Comparison of ENCODE assay signal across 8 cellular contexts in genomic region chr5:77076961-77077820, GRCh38. TPM values are rescaled to one million over a fixed set of nuclear protein-coding genes. Genes with fewer than 3 reads are reported as not detected.
DNase-seq lines count a peak whose midpoint lies in the region; ATAC-seq, FAIRE-seq and TF ChIP-seq lines count a peak whose summit lies in the region.

No MANE protein-coding gene starts in this region.

- H3K4me2 ChIP-seq in Karpas-422 (ENCODE audit: low read depth, low read length, poor library complexity, severe bottlenecking) = no peak overlapping the region

- H3K27ac ChIP-seq in cardiac muscle cell (no peak overlapping the region), pancreas (peak overlapping the region in 2 of 4 donors; percentile 12 to 30), urinary bladder (ENCODE audit: low read depth) (no peak overlapping the region), Karpas-422 (ENCODE audit: low read length) (no peak overlapping the region)

- H3K27ac Mint-ChIP-seq in activated naive CD8-positive, alpha-beta T cell treated with anti-CD3 and anti-CD28 coated beads for 36 hours = no peak overlapping the region

- peaks cover 24% of the 10 kb centered on the region for H3K79me2 ChIP-seq in Karpas-422 (ENCODE audit: low read length)

- peaks cover 7% of the 10 kb centered on the region for H3K4me1 Mint-ChIP-seq in activated naive CD8-positive, alpha-beta T cell treated with anti-CD3 and anti-CD28 coated beads for 36 hours

- H3K36me3 ChIP-seq in cardiac muscle cell (no peaks in the 10 kb centered on the region), pancreas (no peaks in the 10 kb centered on the region), urinary bladder (ENCODE audit: insufficient read depth) (no peaks in the 10 kb centered on the region), Karpas-422 (ENCODE audit: insufficient read depth, low read length) (peaks cover 5% of the 10 kb centered on the region; the same call in 1 of the 2 replicates)

- no peak for FAIRE-seq in pancreas (lab: Jason Lieb, UNC)

- H3K4me3 Mint-ChIP-seq in activated naive CD8-positive, alpha-beta T cell treated with anti-CD3 and anti-CD28 coated beads for 36 hours = no peak overlapping the region

- H3K9me3 ChIP-seq in cardiac muscle cell (ENCODE audit: low read depth) (no peaks in the 10 kb centered on the region), pancreas (no peaks in the 10 kb centered on the region), Karpas-422 (ENCODE audit: low read length) (no peaks in the 10 kb centered on the region)

- H3K4me1 ChIP-seq in cardiac muscle cell (ENCODE audit: low read depth) (no peaks in the 10 kb centered on the region), pancreas (no peaks in the 10 kb centered on the region), urinary bladder (ENCODE audit: insufficient read depth) (no peaks in the 10 kb centered on the region), Karpas-422 (ENCODE audit: low read length) (no peaks in the 10 kb centered on the region)

- no peaks in the 10 kb centered on the region for H4K20me1 ChIP-seq in Karpas-422 (ENCODE audit: insufficient read depth, low read depth, low read length)

- 41 to 63% methylated on average over 98 to 102 of the region's 102 CpGs for WGBS in pancreas, 2 donors
- 4% methylated on average over 100 of the region's 102 CpGs for WGBS in urinary bladder

- H3K9me3 Mint-ChIP-seq in activated naive CD8-positive, alpha-beta T cell treated with anti-CD3 and anti-CD28 coated beads for 36 hours = peaks cover under 1% of the 10 kb centered on the region

- TF ChIP-seq CTCF in cardiac muscle cell (IDR thresholded peaks at IDR 0.05; ENCODE audit: low read depth, low read length) (peak; percentile 49), pancreas (IDR thresholded peaks at IDR 0.05) (peak in 3 of 4 donors; percentile 35 to 64 (median 54))

- H3K27me3 ChIP-seq in cardiac muscle cell = peaks cover 5% of the 10 kb centered on the region
- H3K27me3 ChIP-seq in pancreas = no peaks in the 10 kb centered on the region
- H3K27me3 ChIP-seq in Karpas-422 (ENCODE audit: low read length) = no peaks in the 10 kb centered on the region

- H3K9me2 ChIP-seq in Karpas-422 (replicated peaks; ENCODE audit: insufficient read depth, low read length) = no peaks in the 10 kb centered on the region

- no peak overlapping the region for H3K9ac ChIP-seq in Karpas-422 (ENCODE audit: low read length)

- DNase-seq in activated naive CD8-positive, alpha-beta T cell treated with anti-CD3 and anti-CD28 coated beads for 36 hours = peak; percentile 71
- peak; percentile 76 to 82 for DNase-seq in cardiac muscle cell (ENCODE audit: low read depth in 1 of 2, low spot score in 1 of 2)
- peak; percentile 42 to 83 (median 54) for DNase-seq in pancreas
- no peak for DNase-seq in Karpas-422

- H3K4me3 ChIP-seq in cardiac muscle cell (peak overlapping the region; percentile 52), pancreas (peak overlapping the region in 2 of 4 donors; percentile 21 to 38), urinary bladder (ENCODE audit: low read depth, low read length) (peak overlapping the region; percentile 64), Karpas-422 (ENCODE audit: low read length) (no peak overlapping the region)

- peak; percentile 78 for ATAC-seq in GM18861 (IDR thresholded peaks at IDR 0.05; ENCODE audit: unreplicated experiment)
- ATAC-seq in HG03025 (IDR thresholded peaks at IDR 0.05; ENCODE audit: low FRiP score, unreplicated experiment) = peak; percentile 85
- peak; percentile 66 to 91 (median 84) for ATAC-seq in pancreas

- H2AFZ ChIP-seq in Karpas-422 (ENCODE audit: low read length) = no peak overlapping the region

- H3K27me3 Mint-ChIP-seq in activated naive CD8-positive, alpha-beta T cell treated with anti-CD3 and anti-CD28 coated beads for 36 hours = no peaks in the 10 kb centered on the region

- intact Hi-C loops in pancreas (cut with DNase I) = no loop called here

- peaks cover 8% of the 10 kb centered on the region for H3K36me3 Mint-ChIP-seq in activated naive CD8-positive, alpha-beta T cell treated with anti-CD3 and anti-CD28 coated beads for 36 hours

TF ChIP-seq in PFSK-1, 5 proteins besides CTCF, POLR2A, EP300 and RAD21:
- TF ChIP-seq REST (IDR thresholded peaks at IDR 0.05; ENCODE audit: insufficient read depth in 1 of 2, low read depth in 2 of 2, low read length in 2 of 2) (no peak), SIN3A (IDR thresholded peaks at IDR 0.05; ENCODE audit: borderline replicate concordance, insufficient read depth, low read length) (no peak), FOXP2 (optimal IDR thresholded peaks at IDR 0.05; ENCODE audit: borderline replicate concordance, extremely low read depth, extremely low read length, insufficient read depth) (peak; percentile 54), TAF1 (IDR thresholded peaks at IDR 0.05; ENCODE audit: borderline replicate concordance, insufficient read depth, low read length) (0 out of 2 replicates have a peak, but pooled peaks have one; percentile 21), POLR2AphosphoS5 (IDR thresholded peaks at IDR 0.05; ENCODE audit: low read depth, low read length) (no peak)

RNA-seq across cellular contexts. Expression of gene ZBED3, which starts 9.9 kb away (rescaled TPM):
- polyA plus RNA-seq in PFSK-1 (2012; ENCODE audit: insufficient read length, low read depth) = 14.1 TPM
- total RNA-seq in activated naive CD8-positive, alpha-beta T cell treated with anti-CD3 and anti-CD28 coated beads for 36 hours = 1 to 10 TPM; 6.3 to 8.0 TPM
- total RNA-seq in cardiac muscle cell (2.3 and 4.3 TPM in 2 replicates), pancreas (10 to 100 TPM in 4 of 6 donors, 1 to 10 TPM in 2; 7.3 to 20.8 (median 11.0) TPM), urinary bladder (4.7 TPM)
- polyA plus RNA-seq in cardiac muscle cell (21.7 and 24.8 TPM in 2 replicates), pancreas (1 to 10 TPM; 4.2 to 6.7 TPM), urinary bladder (4.8 TPM)
- total RNA-seq in Karpas-422 (2014; rRNA removed; shearing (Covaris generic); ENCODE audit: low replicate concordance) = 4.2 and 9.4 TPM in 2 replicates

RNA-seq across cellular contexts. Expression of gene AGGF1, which starts 47.0 kb away (rescaled TPM):
- 17.1 TPM for polyA plus RNA-seq in PFSK-1 (2012; ENCODE audit: insufficient read length, low read depth)
- total RNA-seq in activated naive CD8-positive, alpha-beta T cell treated with anti-CD3 and anti-CD28 coated beads for 36 hours = 10 to 100 TPM; 28.7 to 29.2 TPM
- total RNA-seq in cardiac muscle cell (32.8 and 48.7 TPM in 2 replicates), pancreas (10 to 100 TPM in 2 of 6 donors, 1 to 10 TPM in 4; 7.7 to 12.9 (median 9.3) TPM), urinary bladder (35.8 TPM)
- polyA plus RNA-seq in cardiac muscle cell (32.9 and 33.7 TPM in 2 replicates), pancreas (1 to 10 TPM; 3.7 to 7.6 TPM), urinary bladder (12.2 TPM)
- 25.9 and 31.1 TPM in 2 replicates for total RNA-seq in Karpas-422 (2014; rRNA removed; shearing (Covaris generic); ENCODE audit: low replicate concordance)
